In the genomic region with DNA sequence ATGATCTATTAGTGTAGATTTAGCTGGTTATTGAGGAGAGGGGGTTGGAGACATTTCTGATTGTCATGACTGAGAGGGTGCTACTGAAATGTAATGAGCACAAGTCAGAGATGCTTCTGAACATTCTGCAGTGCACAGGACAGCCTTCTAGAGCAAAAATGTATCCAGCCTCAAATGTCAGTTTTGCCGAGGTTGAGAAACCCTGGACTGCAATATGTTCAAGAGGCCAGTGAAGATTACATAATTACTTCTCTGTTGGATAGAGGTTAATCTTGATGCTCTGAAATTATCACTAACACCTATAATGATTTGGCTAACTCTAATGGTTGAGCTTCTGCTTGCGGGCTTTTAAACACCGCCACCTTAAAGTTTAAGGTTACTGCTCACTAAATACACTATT, we compare ENCODE assay signal across 23 cellular contexts.
"Had no signal": no experiment of that assay in that cellular context is flagged by ENCODE, and none has a peak within 500 bp of the region (broad histone marks: within the 10 kb centered on the region; RNA-seq: fewer than 3 reads in every experiment).

No MANE protein-coding gene starts in this region.

- H3K4me3 Mint-ChIP-seq: activated CD8-positive, alpha-beta T cell treated with anti-CD3 and anti-CD28 coated beads for 36 hours; activated naive CD8-positive, alpha-beta T cell treated with anti-CD3 and anti-CD28 coated beads, Interleukin-2, amount 10 ng/mL, durations not matched to agents 7 days and 5 days; T-cell had no signal

- H3K4me3 ChIP-seq: adrenal gland, SK-N-MC had no signal

- H3K36me3 Mint-ChIP-seq: T-cell had no signal

- H3K27me3 Mint-ChIP-seq: activated CD8-positive, alpha-beta T cell treated with anti-CD3 and anti-CD28 coated beads for 36 hours; activated naive CD8-positive, alpha-beta T cell treated with anti-CD3 and anti-CD28 coated beads, Interleukin-2, amount 10 ng/mL, durations not matched to agents 7 days and 5 days; T-cell had no signal

- H3K27me3 ChIP-seq: adrenal gland had no signal

- H3K36me3 ChIP-seq: adrenal gland, WERI-Rb-1 had no signal

- DNase-seq: activated CD4-positive, alpha-beta T cell treated with anti-CD3 and anti-CD28 coated beads for 4 hours; activated CD8-positive, alpha-beta memory T cell treated with anti-CD3 and anti-CD28 coated beads, Interleukin-2, amount 50 U/mL, for 48 hours; activated CD8-positive, alpha-beta T cell treated with anti-CD3 and anti-CD28 coated beads for 36 hours; activated naive CD4-positive, alpha-beta T cell treated with anti-CD3 and anti-CD28 coated beads, Interleukin-2, amount 50 U/mL, for 16 hours; activated naive CD8-positive, alpha-beta T cell treated with anti-CD3 and anti-CD28 coated beads, Interleukin-2, amount 10 ng/mL, durations not matched to agents 7 days and 5 days; activated T-cell treated with anti-CD3 and anti-CD28 coated beads, Interleukin-2, amount 50 U/mL, for 1 hour; adrenal gland; anterior cingulate cortex; cerebellar nuclear complex; NCI-H1092 treated with DMSO at 0.1 percent for 48 hours; NCI-H1436 treated with DMSO at 0.1 percent for 48 hours; NCI-H187; NCI-H2081; NCI-H446; NCI-H524; OCI-M1; T-cell; WERI-Rb-1 had no signal

- ATAC-seq: activated CD4-positive, CD25-positive, alpha-beta regulatory T cell treated with anti-CD3 and anti-CD28 coated beads, Interleukin-2, amount 50 U/mL, for 24 hours; activated CD8-positive, alpha-beta T cell treated with anti-CD3 and anti-CD28 coated beads for 36 hours; Panc1; Right ventricle myocardium inferior; T-cell had no signal

- FAIRE-seq: colon had no signal

- H3K9me3 Mint-ChIP-seq: activated CD8-positive, alpha-beta T cell treated with anti-CD3 and anti-CD28 coated beads for 36 hours; activated naive CD8-positive, alpha-beta T cell treated with anti-CD3 and anti-CD28 coated beads, Interleukin-2, amount 10 ng/mL, durations not matched to agents 7 days and 5 days; T-cell had no signal

- H3K9me3 ChIP-seq: adrenal gland had no signal

- H3K27ac ChIP-seq: adrenal gland, SK-N-MC, WERI-Rb-1 had no signal

- H3K27ac Mint-ChIP-seq: activated CD8-positive, alpha-beta T cell treated with anti-CD3 and anti-CD28 coated beads for 36 hours; activated naive CD8-positive, alpha-beta T cell treated with anti-CD3 and anti-CD28 coated beads, Interleukin-2, amount 10 ng/mL, durations not matched to agents 7 days and 5 days had no signal
